1 cellular context compared by ENCODE assay signal in the genomic region with DNA sequence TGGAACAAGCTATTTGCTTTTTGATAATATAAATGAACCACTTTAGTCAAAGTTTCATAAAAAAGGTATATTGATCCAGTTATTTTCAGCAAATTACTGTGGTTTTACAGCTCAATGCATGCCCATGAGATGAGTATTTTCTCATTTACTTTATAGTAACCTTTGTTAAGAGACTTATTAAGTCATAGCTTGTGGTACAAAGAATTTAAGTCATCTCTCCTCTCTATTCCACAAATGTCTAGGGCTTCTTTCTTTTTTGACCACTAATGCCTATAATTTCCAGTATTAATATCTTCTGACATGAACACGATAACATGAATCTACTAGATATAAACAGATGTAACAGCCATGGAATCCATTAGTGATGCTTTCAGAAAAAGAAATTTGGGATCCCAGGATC.
TF ChIP-seq lines count a peak whose summit lies in the region.

No MANE protein-coding gene starts in this region.

TF ChIP-seq in GM12878, 131 proteins besides CTCF, POLR2A, EP300 and RAD21 (continued from another document):
- TF ChIP-seq, protein P1, sequence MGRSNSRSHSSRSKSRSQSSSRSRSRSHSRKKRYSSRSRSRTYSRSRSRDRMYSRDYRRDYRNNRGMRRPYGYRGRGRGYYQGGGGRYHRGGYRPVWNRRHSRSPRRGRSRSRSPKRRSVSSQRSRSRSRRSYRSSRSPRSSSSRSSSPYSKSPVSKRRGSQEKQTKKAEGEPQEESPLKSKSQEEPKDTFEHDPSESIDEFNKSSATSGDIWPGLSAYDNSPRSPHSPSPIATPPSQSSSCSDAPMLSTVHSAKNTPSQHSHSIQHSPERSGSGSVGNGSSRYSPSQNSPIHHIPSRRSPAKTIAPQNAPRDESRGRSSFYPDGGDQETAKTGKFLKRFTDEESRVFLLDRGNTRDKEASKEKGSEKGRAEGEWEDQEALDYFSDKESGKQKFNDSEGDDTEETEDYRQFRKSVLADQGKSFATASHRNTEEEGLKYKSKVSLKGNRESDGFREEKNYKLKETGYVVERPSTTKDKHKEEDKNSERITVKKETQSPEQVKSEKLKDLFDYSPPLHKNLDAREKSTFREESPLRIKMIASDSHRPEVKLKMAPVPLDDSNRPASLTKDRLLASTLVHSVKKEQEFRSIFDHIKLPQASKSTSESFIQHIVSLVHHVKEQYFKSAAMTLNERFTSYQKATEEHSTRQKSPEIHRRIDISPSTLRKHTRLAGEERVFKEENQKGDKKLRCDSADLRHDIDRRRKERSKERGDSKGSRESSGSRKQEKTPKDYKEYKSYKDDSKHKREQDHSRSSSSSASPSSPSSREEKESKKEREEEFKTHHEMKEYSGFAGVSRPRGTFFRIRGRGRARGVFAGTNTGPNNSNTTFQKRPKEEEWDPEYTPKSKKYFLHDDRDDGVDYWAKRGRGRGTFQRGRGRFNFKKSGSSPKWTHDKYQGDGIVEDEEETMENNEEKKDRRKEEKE (IDR thresholded peaks at IDR 0.05) = no peak
- TF ChIP-seq TCF7 (IDR thresholded peaks at IDR 0.05; ENCODE audit: borderline replicate concordance) (no peak), NFIC (IDR thresholded peaks at IDR 0.05; ENCODE audit: low read depth, low read length) (peak; percentile 70; the same call in 1 of the 2 replicates), GATAD2B (conservative IDR thresholded peaks at IDR 0.05; ENCODE audit: low read depth) (no peak), BMI1 (IDR thresholded peaks at IDR 0.05; ENCODE audit: borderline replicate concordance) (no peak), ESRRA (IDR thresholded peaks at IDR 0.05; ENCODE audit: low read length) (no peak), POU2F2 (IDR thresholded peaks at IDR 0.05; ENCODE audit: borderline replicate concordance, low read depth, low read length) (no peak), EZH2 (IDR thresholded peaks at IDR 0.05; ENCODE audit: borderline replicate concordance, control insufficient read depth, low read depth, low read length) (no peak), STAT1 (conservative IDR thresholded peaks at IDR 0.05) (no peak), SREBF2 (IDR thresholded peaks at IDR 0.05; ENCODE audit: low read length) (no peak), MYB (IDR thresholded peaks at IDR 0.05; ENCODE audit: borderline replicate concordance, low read depth, low read length) (no peak), RUNX3 (IDR thresholded peaks at IDR 0.05; ENCODE audit: low read length) (peak; percentile 76; the same call in 1 of the 2 replicates), ZNF384 (IDR thresholded peaks at IDR 0.05; ENCODE audit: borderline replicate concordance, low read depth, low read length) (no peak), SIN3A (IDR thresholded peaks at IDR 0.05; ENCODE audit: low read depth, low read length) (no peak), FOS (IDR thresholded peaks at IDR 0.05; ENCODE audit: borderline replicate concordance, extremely low read depth, insufficient read length) (no peak), BACH1 (IDR thresholded peaks at IDR 0.05; ENCODE audit: borderline replicate concordance) (no peak)
- TF ChIP-seq, protein P2, sequence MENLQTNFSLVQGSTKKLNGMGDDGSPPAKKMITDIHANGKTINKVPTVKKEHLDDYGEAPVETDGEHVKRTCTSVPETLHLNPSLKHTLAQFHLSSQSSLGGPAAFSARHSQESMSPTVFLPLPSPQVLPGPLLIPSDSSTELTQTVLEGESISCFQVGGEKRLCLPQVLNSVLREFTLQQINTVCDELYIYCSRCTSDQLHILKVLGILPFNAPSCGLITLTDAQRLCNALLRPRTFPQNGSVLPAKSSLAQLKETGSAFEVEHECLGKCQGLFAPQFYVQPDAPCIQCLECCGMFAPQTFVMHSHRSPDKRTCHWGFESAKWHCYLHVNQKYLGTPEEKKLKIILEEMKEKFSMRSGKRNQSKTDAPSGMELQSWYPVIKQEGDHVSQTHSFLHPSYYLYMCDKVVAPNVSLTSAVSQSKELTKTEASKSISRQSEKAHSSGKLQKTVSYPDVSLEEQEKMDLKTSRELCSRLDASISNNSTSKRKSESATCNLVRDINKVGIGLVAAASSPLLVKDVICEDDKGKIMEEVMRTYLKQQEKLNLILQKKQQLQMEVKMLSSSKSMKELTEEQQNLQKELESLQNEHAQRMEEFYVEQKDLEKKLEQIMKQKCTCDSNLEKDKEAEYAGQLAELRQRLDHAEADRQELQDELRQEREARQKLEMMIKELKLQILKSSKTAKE (IDR thresholded peaks at IDR 0.05; ENCODE audit: low read depth, poor library complexity, severe bottlenecking) = no peak
- TF ChIP-seq, protein P3, sequence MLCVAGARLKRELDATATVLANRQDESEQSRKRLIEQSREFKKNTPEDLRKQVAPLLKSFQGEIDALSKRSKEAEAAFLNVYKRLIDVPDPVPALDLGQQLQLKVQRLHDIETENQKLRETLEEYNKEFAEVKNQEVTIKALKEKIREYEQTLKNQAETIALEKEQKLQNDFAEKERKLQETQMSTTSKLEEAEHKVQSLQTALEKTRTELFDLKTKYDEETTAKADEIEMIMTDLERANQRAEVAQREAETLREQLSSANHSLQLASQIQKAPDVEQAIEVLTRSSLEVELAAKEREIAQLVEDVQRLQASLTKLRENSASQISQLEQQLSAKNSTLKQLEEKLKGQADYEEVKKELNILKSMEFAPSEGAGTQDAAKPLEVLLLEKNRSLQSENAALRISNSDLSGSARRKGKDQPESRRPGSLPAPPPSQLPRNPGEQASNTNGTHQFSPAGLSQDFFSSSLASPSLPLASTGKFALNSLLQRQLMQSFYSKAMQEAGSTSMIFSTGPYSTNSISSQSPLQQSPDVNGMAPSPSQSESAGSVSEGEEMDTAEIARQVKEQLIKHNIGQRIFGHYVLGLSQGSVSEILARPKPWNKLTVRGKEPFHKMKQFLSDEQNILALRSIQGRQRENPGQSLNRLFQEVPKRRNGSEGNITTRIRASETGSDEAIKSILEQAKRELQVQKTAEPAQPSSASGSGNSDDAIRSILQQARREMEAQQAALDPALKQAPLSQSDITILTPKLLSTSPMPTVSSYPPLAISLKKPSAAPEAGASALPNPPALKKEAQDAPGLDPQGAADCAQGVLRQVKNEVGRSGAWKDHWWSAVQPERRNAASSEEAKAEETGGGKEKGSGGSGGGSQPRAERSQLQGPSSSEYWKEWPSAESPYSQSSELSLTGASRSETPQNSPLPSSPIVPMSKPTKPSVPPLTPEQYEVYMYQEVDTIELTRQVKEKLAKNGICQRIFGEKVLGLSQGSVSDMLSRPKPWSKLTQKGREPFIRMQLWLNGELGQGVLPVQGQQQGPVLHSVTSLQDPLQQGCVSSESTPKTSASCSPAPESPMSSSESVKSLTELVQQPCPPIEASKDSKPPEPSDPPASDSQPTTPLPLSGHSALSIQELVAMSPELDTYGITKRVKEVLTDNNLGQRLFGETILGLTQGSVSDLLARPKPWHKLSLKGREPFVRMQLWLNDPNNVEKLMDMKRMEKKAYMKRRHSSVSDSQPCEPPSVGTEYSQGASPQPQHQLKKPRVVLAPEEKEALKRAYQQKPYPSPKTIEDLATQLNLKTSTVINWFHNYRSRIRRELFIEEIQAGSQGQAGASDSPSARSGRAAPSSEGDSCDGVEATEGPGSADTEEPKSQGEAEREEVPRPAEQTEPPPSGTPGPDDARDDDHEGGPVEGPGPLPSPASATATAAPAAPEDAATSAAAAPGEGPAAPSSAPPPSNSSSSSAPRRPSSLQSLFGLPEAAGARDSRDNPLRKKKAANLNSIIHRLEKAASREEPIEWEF (IDR thresholded peaks at IDR 0.05; ENCODE audit: insufficient replicate concordance, low read depth, low read length) = no peak
- TF ChIP-seq, protein P4, sequence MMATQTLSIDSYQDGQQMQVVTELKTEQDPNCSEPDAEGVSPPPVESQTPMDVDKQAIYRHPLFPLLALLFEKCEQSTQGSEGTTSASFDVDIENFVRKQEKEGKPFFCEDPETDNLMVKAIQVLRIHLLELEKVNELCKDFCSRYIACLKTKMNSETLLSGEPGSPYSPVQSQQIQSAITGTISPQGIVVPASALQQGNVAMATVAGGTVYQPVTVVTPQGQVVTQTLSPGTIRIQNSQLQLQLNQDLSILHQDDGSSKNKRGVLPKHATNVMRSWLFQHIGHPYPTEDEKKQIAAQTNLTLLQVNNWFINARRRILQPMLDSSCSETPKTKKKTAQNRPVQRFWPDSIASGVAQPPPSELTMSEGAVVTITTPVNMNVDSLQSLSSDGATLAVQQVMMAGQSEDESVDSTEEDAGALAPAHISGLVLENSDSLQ (IDR thresholded peaks at IDR 0.05) = no peak
- TF ChIP-seq, protein P5, sequence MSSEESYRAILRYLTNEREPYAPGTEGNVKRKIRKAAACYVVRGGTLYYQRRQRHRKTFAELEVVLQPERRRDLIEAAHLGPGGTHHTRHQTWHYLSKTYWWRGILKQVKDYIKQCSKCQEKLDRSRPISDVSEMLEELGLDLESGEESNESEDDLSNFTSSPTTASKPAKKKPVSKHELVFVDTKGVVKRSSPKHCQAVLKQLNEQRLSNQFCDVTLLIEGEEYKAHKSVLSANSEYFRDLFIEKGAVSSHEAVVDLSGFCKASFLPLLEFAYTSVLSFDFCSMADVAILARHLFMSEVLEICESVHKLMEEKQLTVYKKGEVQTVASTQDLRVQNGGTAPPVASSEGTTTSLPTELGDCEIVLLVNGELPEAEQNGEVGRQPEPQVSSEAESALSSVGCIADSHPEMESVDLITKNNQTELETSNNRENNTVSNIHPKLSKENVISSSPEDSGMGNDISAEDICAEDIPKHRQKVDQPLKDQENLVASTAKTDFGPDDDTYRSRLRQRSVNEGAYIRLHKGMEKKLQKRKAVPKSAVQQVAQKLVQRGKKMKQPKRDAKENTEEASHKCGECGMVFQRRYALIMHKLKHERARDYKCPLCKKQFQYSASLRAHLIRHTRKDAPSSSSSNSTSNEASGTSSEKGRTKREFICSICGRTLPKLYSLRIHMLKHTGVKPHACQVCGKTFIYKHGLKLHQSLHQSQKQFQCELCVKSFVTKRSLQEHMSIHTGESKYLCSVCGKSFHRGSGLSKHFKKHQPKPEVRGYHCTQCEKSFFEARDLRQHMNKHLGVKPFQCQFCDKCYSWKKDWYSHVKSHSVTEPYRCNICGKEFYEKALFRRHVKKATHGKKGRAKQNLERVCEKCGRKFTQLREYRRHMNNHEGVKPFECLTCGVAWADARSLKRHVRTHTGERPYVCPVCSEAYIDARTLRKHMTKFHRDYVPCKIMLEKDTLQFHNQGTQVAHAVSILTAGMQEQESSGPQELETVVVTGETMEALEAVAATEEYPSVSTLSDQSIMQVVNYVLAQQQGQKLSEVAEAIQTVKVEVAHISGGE (CRISPR knock-in tag; IDR thresholded peaks at IDR 0.05) = no peak
- TF ChIP-seq, protein P6, sequence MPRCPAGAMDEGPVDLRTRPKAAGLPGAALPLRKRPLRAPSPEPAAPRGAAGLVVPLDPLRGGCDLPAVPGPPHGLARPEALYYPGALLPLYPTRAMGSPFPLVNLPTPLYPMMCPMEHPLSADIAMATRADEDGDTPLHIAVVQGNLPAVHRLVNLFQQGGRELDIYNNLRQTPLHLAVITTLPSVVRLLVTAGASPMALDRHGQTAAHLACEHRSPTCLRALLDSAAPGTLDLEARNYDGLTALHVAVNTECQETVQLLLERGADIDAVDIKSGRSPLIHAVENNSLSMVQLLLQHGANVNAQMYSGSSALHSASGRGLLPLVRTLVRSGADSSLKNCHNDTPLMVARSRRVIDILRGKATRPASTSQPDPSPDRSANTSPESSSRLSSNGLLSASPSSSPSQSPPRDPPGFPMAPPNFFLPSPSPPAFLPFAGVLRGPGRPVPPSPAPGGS (IDR thresholded peaks at IDR 0.05; ENCODE audit: borderline replicate concordance, insufficient read depth, low read depth, low read length, poor library complexity, severe bottlenecking) = no peak
